Comparison of ENCODE assay signal across 15 cellular contexts in the genomic region with DNA sequence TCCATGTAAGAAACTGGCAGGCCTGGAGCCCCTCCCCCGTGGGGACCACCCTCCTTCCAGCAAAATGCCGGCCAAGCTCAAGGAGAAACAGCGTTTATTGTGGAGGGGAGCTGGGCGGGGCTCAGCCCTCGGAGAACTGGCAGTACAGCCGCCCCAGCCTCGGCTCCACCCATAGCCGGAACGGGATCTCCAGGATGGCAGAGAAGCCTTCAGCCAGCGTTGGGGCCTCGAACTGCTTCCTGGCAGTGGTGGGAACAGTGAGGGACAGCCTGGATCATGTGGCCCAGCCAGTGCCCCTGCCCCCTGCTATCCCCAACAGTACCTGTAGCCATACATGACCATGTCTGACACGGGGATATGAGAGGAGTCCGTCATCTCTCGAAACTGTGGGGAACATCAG. TPM values are rescaled to one million over a fixed set of nuclear protein-coding genes. Genes with fewer than 3 reads are reported as not detected.
A peak's percentile ranks its signal among the peaks of the same experiment; 100 is the strongest.
DNase-seq lines count a peak whose midpoint lies in the region; ATAC-seq, FAIRE-seq and TF ChIP-seq lines count a peak whose summit lies in the region.
"Had no signal": no experiment of that assay in that cellular context is flagged by ENCODE, and none has a peak within 500 bp of the region (broad histone marks: within the 10 kb centered on the region; RNA-seq: fewer than 3 reads in every experiment).

No MANE protein-coding gene starts in this region.

- in situ Hi-C loops in HepG2 (cut with HindIII; ENCODE audit: extremely low pct_ligation_motif_present, low pct_unique_long_range_greater_than_20kb): no loop called here

- peak; percentile 30 for DNase-seq in NCI-H2107 (lab: John Stamatoyannopoulos, UW)
- no peak for DNase-seq in NCI-H2107 treated with DMSO at 0.1 percent for 48 hours (lab: John Stamatoyannopoulos, UW; ENCODE audit: unreplicated experiment)
- DNase-seq in astrocyte of the hippocampus (ENCODE audit: low read depth, low spot score): peak; percentile 70
- DNase-seq in HepG2 (ENCODE audit: low spot score): no peak
- DNase-seq in tibial nerve (ENCODE audit: low spot score in 2 of 2): peak; percentile 55 to 71
- DNase-seq in occipital lobe (lab: John Stamatoyannopoulos, UW): no peak
- DNase-seq in NCI-H146 (lab: John Stamatoyannopoulos, UW): no peak
- DNase-seq: ACHN; activated T-cell treated with anti-CD3 and anti-CD28 coated beads, Interleukin-2, amount 50 U/mL, for 24 hours; MM.1S; stimulated activated naive CD4-positive, alpha-beta T cell; T1000 had no signal

- FAIRE-seq in HepG2 (lab: Jason Lieb, UNC): no peak
- FAIRE-seq: bronchial epithelial cell had no signal

- TF ChIP-seq RAD21 in HepG2 (CRISPR knock-in tag; IDR thresholded peaks at IDR 0.05): no peak

- H3K4me3 ChIP-seq in HepG2 (replicated peaks in 1 of 3; ENCODE audit: insufficient read depth in 1 of 3, low read depth in 2 of 3, low read length in 3 of 3) (no peak overlapping the region), tibial nerve (peak overlapping the region in 1 of 4 donors; percentile 32)
- H3K4me3 ChIP-seq: lung had no signal

- H3K27ac ChIP-seq in HepG2 (ENCODE audit: extremely low read length, insufficient read depth, low read length): no peak overlapping the region
- peak overlapping the region; percentile 76 to 86 (median 81) for H3K27ac ChIP-seq in tibial nerve

- CTCF ChIA-PET in HepG2 (lab: Yijun Ruan, JAX; ENCODE audit: low intra/inter-chr PET ratio, low total read pairs): no interaction called here

- no peak for TF ChIP-seq CTCF in HepG2 (CRISPR knock-in tag; IDR thresholded peaks at IDR 0.05)
- TF ChIP-seq CTCF in tibial nerve (IDR thresholded peaks at IDR 0.05): no peak

- H2AFZ ChIP-seq in HepG2 (ENCODE audit: low read length): no peak overlapping the region

- no TSS peak for BruUV-seq in HepG2 (replicated peaks; lab: Mats Ljungman, UMichigan)

- peaks cover 6% of the 10 kb centered on the region for H4K20me1 ChIP-seq in HepG2 (ENCODE audit: insufficient read depth, low read length)

- intact Hi-C loops in HepG2 (cut with micrococcal nuclease; ENCODE audit: unreplicated experiment): no loop called here

- H3K79me2 ChIP-seq in HepG2 (ENCODE audit: insufficient read depth, low read length): peaks cover 10% of the 10 kb centered on the region

- no peak for ATAC-seq in HepG2
- ATAC-seq in GM18498 (IDR thresholded peaks at IDR 0.05; ENCODE audit: unreplicated experiment): no peak

- 83% methylated on average over 1 of the region's 14 CpGs for WGBS in HepG2 (ENCODE audit: low lambda C conversion rate)
- WGBS in tibial nerve, 2 donors: 31 to 43% methylated on average over 9 to 14 of the region's 14 CpGs

- no peak overlapping the region for H3K4me2 ChIP-seq in HepG2 (ENCODE audit: low read depth, low read length)

- TF ChIP-seq POLR2A in HepG2 (IDR thresholded peaks at IDR 0.05; ENCODE audit: insufficient read depth in 1 of 2, low read depth in 2 of 2, low read length in 2 of 2) (no peak), tibial nerve (IDR thresholded peaks at IDR 0.05) (no peak)

- no peak overlapping the region for H3K9ac ChIP-seq in HepG2 (ENCODE audit: insufficient read depth, low read depth, low read length)

- POLR2A ChIA-PET in HepG2 (lab: Yijun Ruan, JAX): interaction anchor here (1.1 to 1.3 kb wide), 2 partner anchors 8 to 11 kb away, joined by 3 to 4 read pairs; no protein-coding TSS in a partner anchor

- H3K36me3 ChIP-seq in HepG2 (replicated peaks in 1 of 2; ENCODE audit: control insufficient read depth in 1 of 2, insufficient read depth in 2 of 2, low read length in 2 of 2): peaks cover 30 to 66% of the 10 kb centered on the region in 2 experiments
- H3K36me3 ChIP-seq in tibial nerve: peaks cover 0 to 84% (median 4%) of the 10 kb centered on the region in 3 donors

- H3K9me3 ChIP-seq in HepG2 (ENCODE audit: low read length): no peaks in the 10 kb centered on the region
- H3K9me3 ChIP-seq in tibial nerve: no peaks in the 10 kb centered on the region

- H3K27me3 ChIP-seq in HepG2 (ENCODE audit: control insufficient read depth in 1 of 2, insufficient read depth in 2 of 2, low read length in 2 of 2) (no peaks in the 10 kb centered on the region), tibial nerve (no peaks in the 10 kb centered on the region)

- H3K4me1 ChIP-seq in HepG2 (ENCODE audit: insufficient read depth, low read length): peaks cover 21% of the 10 kb centered on the region
- peaks cover 0 to 81% (median 21%) of the 10 kb centered on the region in 4 donors for H3K4me1 ChIP-seq in tibial nerve

- no peak for TF ChIP-seq EP300 in HepG2 (IDR thresholded peaks at IDR 0.05; ENCODE audit: low read depth in 2 of 2, low read length in 2 of 2)
- TF ChIP-seq EP300 in HepG2 (CRISPR knock-in tag; IDR thresholded peaks at IDR 0.05; ENCODE audit: borderline replicate concordance): no peak
- TF ChIP-seq EP300 in tibial nerve (IDR thresholded peaks at IDR 0.05): no peak

RNA-seq across cellular contexts. Expression of a gene that starts 6.2 kb away (rescaled TPM):
- total RNA-seq in HepG2 (2016; rRNA removed; fragmentation: Illumina TruSeq; extraction: Trizol) (12.5 and 27.1 TPM in 2 replicates), tibial nerve (100 to 1,000 TPM in 1 of 4 donors, 10 to 100 TPM in 3; 52.7 to 158 (median 79.5) TPM), occipital lobe (24.0 TPM)
- total RNA-seq in HepG2 (2016; cell fraction: cytosol; rRNA removed; fragmentation: Illumina TruSeq; extraction: Trizol; ENCODE audit: low read depth): 15.1 and 16.6 TPM in 2 replicates
- 14.0 and 23.3 TPM in 2 replicates for total RNA-seq in HepG2 (2016; cell fraction: insoluble cytoplasmic fraction; rRNA removed; fragmentation: Illumina TruSeq; extraction: Trizol)
- 10.4 and 12.6 TPM in 2 replicates for total RNA-seq in HepG2 (2016; cell fraction: membrane; rRNA removed; fragmentation: Illumina TruSeq; extraction: Trizol)
- 22.5 and 24.4 TPM in 2 replicates for total RNA-seq in HepG2 (2016; cell fraction: nucleus; rRNA removed; fragmentation: Illumina TruSeq; extraction: Trizol)
- 12.7 and 17.0 TPM in 2 replicates for polyA plus RNA-seq in HepG2 (2011; rRNA removed)
- 6.9 and 10.2 TPM in 2 replicates for polyA plus RNA-seq in HepG2 (2011; cell fraction: cytosol; rRNA removed)
- 96.1 and 104 TPM in 2 replicates for polyA plus RNA-seq in HepG2 (2011; cell fraction: nucleus; rRNA removed)
- 14.4 and 18.2 TPM in 2 replicates for polyA plus RNA-seq in HepG2 (2012)
- 6.4 and 8.2 TPM in 2 replicates for polyA plus RNA-seq in HepG2 (2016; cell fraction: cytosol; fragmentation: Illumina TruSeq; extraction: Trizol; ENCODE audit: low read depth)
- 11.5 and 13.4 TPM in 2 replicates for polyA plus RNA-seq in HepG2 (2016; cell fraction: insoluble cytoplasmic fraction; fragmentation: Illumina TruSeq; extraction: Trizol; ENCODE audit: low read depth)
- 11.3 and 40.2 TPM in 2 replicates for polyA plus RNA-seq in HepG2 (2016; cell fraction: membrane; fragmentation: Illumina TruSeq; extraction: Trizol; ENCODE audit: low read depth)
- 87.3 and 98.8 TPM in 2 replicates for polyA plus RNA-seq in HepG2 (2016; cell fraction: nucleus; fragmentation: Illumina TruSeq; extraction: Trizol; ENCODE audit: insufficient read depth, low read depth)
- 16.1 and 37.1 TPM in 2 replicates for polyA minus RNA-seq in HepG2 (2011; rRNA and poly(A)+ RNA removed; ENCODE audit: low replicate concordance)
- polyA minus RNA-seq in HepG2 (2011; cell fraction: cytosol; rRNA and poly(A)+ RNA removed): 9.8 and 10.1 TPM in 2 replicates
- 30.5 and 40.2 TPM in 2 replicates for polyA minus RNA-seq in HepG2 (2011; cell fraction: nucleus; rRNA and poly(A)+ RNA removed)

RNA-seq across cellular contexts. Expression of a gene that starts 10.2 kb away (rescaled TPM):
- total RNA-seq in HepG2 (2016; rRNA removed; fragmentation: Illumina TruSeq; extraction: Trizol): 59.4 and 68.5 TPM in 2 replicates
- total RNA-seq in HepG2 (2016; cell fraction: cytosol; rRNA removed; fragmentation: Illumina TruSeq; extraction: Trizol; ENCODE audit: low read depth): 30.7 and 36.0 TPM in 2 replicates
- total RNA-seq in HepG2 (2016; cell fraction: insoluble cytoplasmic fraction; rRNA removed; fragmentation: Illumina TruSeq; extraction: Trizol): 67.3 and 74.4 TPM in 2 replicates
- 45.7 and 54.4 TPM in 2 replicates for total RNA-seq in HepG2 (2016; cell fraction: membrane; rRNA removed; fragmentation: Illumina TruSeq; extraction: Trizol)
- 68.2 and 84.3 TPM in 2 replicates for total RNA-seq in HepG2 (2016; cell fraction: nucleus; rRNA removed; fragmentation: Illumina TruSeq; extraction: Trizol)
- polyA plus RNA-seq in HepG2 (2011; rRNA removed): 63.5 and 77.7 TPM in 2 replicates
- 27.3 and 44.2 TPM in 2 replicates for polyA plus RNA-seq in HepG2 (2011; cell fraction: cytosol; rRNA removed)
- polyA plus RNA-seq in HepG2 (2011; cell fraction: nucleus; rRNA removed): 387 and 441 TPM in 2 replicates
- 72.7 and 99.0 TPM in 2 replicates for polyA plus RNA-seq in HepG2 (2012)
- polyA plus RNA-seq in HepG2 (2016; cell fraction: cytosol; fragmentation: Illumina TruSeq; extraction: Trizol; ENCODE audit: low read depth): 24.0 and 27.8 TPM in 2 replicates
- polyA plus RNA-seq in HepG2 (2016; cell fraction: insoluble cytoplasmic fraction; fragmentation: Illumina TruSeq; extraction: Trizol; ENCODE audit: low read depth): 78.0 and 94.4 TPM in 2 replicates
- 34.7 and 37.3 TPM in 2 replicates for polyA plus RNA-seq in HepG2 (2016; cell fraction: membrane; fragmentation: Illumina TruSeq; extraction: Trizol; ENCODE audit: low read depth)
- polyA plus RNA-seq in HepG2 (2016; cell fraction: nucleus; fragmentation: Illumina TruSeq; extraction: Trizol; ENCODE audit: insufficient read depth, low read depth): 178 and 181 TPM in 2 replicates
- polyA minus RNA-seq in HepG2 (2011; rRNA and poly(A)+ RNA removed; ENCODE audit: low replicate concordance): 73.5 and 109 TPM in 2 replicates
- polyA minus RNA-seq in HepG2 (2011; cell fraction: cytosol; rRNA and poly(A)+ RNA removed): 42.8 and 45.1 TPM in 2 replicates
- polyA minus RNA-seq in HepG2 (2011; cell fraction: nucleus; rRNA and poly(A)+ RNA removed): 69.0 and 75.8 TPM in 2 replicates
- total RNA-seq in tibial nerve: 100 to 1,000 TPM in 2 of 4 donors, 10 to 100 TPM in 2; 75.6 to 113 (median 91.9) TPM
- 99.2 TPM for total RNA-seq in occipital lobe

RNA-seq across cellular contexts. Expression of a gene that starts 16.0 kb away (rescaled TPM):
- total RNA-seq in HepG2 (2016; rRNA removed; fragmentation: Illumina TruSeq; extraction: Trizol): 10.9 and 13.5 TPM in 2 replicates
- 6.3 and 7.3 TPM in 2 replicates for total RNA-seq in HepG2 (2016; cell fraction: cytosol; rRNA removed; fragmentation: Illumina TruSeq; extraction: Trizol; ENCODE audit: low read depth)
- total RNA-seq in HepG2 (2016; cell fraction: insoluble cytoplasmic fraction; rRNA removed; fragmentation: Illumina TruSeq; extraction: Trizol): 10.3 and 14.9 TPM in 2 replicates
- 14.8 and 16.5 TPM in 2 replicates for total RNA-seq in HepG2 (2016; cell fraction: membrane; rRNA removed; fragmentation: Illumina TruSeq; extraction: Trizol)
- total RNA-seq in HepG2 (2016; cell fraction: nucleus; rRNA removed; fragmentation: Illumina TruSeq; extraction: Trizol): 12.4 and 13.6 TPM in 2 replicates
- 27.8 and 30.0 TPM in 2 replicates for polyA plus RNA-seq in HepG2 (2011; rRNA removed)
- polyA plus RNA-seq in HepG2 (2011; cell fraction: cytosol; rRNA removed): 29.0 and 32.7 TPM in 2 replicates
- 56.2 and 76.4 TPM in 2 replicates for polyA plus RNA-seq in HepG2 (2011; cell fraction: nucleus; rRNA removed)
- 19.5 and 19.7 TPM in 2 replicates for polyA plus RNA-seq in HepG2 (2012)
- polyA plus RNA-seq in HepG2 (2016; cell fraction: cytosol; fragmentation: Illumina TruSeq; extraction: Trizol; ENCODE audit: low read depth): 22.7 and 24.3 TPM in 2 replicates
- 43.5 and 52.7 TPM in 2 replicates for polyA plus RNA-seq in HepG2 (2016; cell fraction: insoluble cytoplasmic fraction; fragmentation: Illumina TruSeq; extraction: Trizol; ENCODE audit: low read depth)
- 46.7 and 51.1 TPM in 2 replicates for polyA plus RNA-seq in HepG2 (2016; cell fraction: membrane; fragmentation: Illumina TruSeq; extraction: Trizol; ENCODE audit: low read depth)
- 55.9 and 59.4 TPM in 2 replicates for polyA plus RNA-seq in HepG2 (2016; cell fraction: nucleus; fragmentation: Illumina TruSeq; extraction: Trizol; ENCODE audit: insufficient read depth, low read depth)
- polyA minus RNA-seq in HepG2 (2011; rRNA and poly(A)+ RNA removed; ENCODE audit: low replicate concordance): 25.3 and 37.7 TPM in 2 replicates
- 13.0 and 14.0 TPM in 2 replicates for polyA minus RNA-seq in HepG2 (2011; cell fraction: cytosol; rRNA and poly(A)+ RNA removed)
- polyA minus RNA-seq in HepG2 (2011; cell fraction: nucleus; rRNA and poly(A)+ RNA removed): 21.9 and 22.5 TPM in 2 replicates
- total RNA-seq in tibial nerve: 10 to 100 TPM; 20.6 to 27.4 (median 25.4) TPM
- 3.9 TPM for total RNA-seq in occipital lobe

RNA-seq across cellular contexts. Expression of a gene that starts 16.4 kb away (rescaled TPM):
- 3.6 and 9.7 TPM in 2 replicates for total RNA-seq in HepG2 (2016; rRNA removed; fragmentation: Illumina TruSeq; extraction: Trizol)
- 3.6 and 4.6 TPM in 2 replicates for total RNA-seq in HepG2 (2016; cell fraction: cytosol; rRNA removed; fragmentation: Illumina TruSeq; extraction: Trizol; ENCODE audit: low read depth)
- total RNA-seq in HepG2 (2016; cell fraction: insoluble cytoplasmic fraction; rRNA removed; fragmentation: Illumina TruSeq; extraction: Trizol): 4.5 and 10.0 TPM in 2 replicates
- total RNA-seq in HepG2 (2016; cell fraction: membrane; rRNA removed; fragmentation: Illumina TruSeq; extraction: Trizol): 7.6 and 8.5 TPM in 2 replicates
- total RNA-seq in HepG2 (2016; cell fraction: nucleus; rRNA removed; fragmentation: Illumina TruSeq; extraction: Trizol): 8.6 and 13.7 TPM in 2 replicates
- 16.9 and 21.6 TPM in 2 replicates for polyA plus RNA-seq in HepG2 (2011; rRNA removed)
- 7.9 and 12.0 TPM in 2 replicates for polyA plus RNA-seq in HepG2 (2011; cell fraction: cytosol; rRNA removed)
- polyA plus RNA-seq in HepG2 (2011; cell fraction: nucleus; rRNA removed): 83.8 and 108 TPM in 2 replicates
- polyA plus RNA-seq in HepG2 (2012): 19.0 and 23.3 TPM in 2 replicates
- polyA plus RNA-seq in HepG2 (2016; cell fraction: cytosol; fragmentation: Illumina TruSeq; extraction: Trizol; ENCODE audit: low read depth): 4.7 and 5.1 TPM in 2 replicates
- polyA plus RNA-seq in HepG2 (2016; cell fraction: insoluble cytoplasmic fraction; fragmentation: Illumina TruSeq; extraction: Trizol; ENCODE audit: low read depth): 10.7 and 15.1 TPM in 2 replicates
- 9.3 and 10.8 TPM in 2 replicates for polyA plus RNA-seq in HepG2 (2016; cell fraction: membrane; fragmentation: Illumina TruSeq; extraction: Trizol; ENCODE audit: low read depth)
- polyA plus RNA-seq in HepG2 (2016; cell fraction: nucleus; fragmentation: Illumina TruSeq; extraction: Trizol; ENCODE audit: insufficient read depth, low read depth): 45.7 and 46.6 TPM in 2 replicates
- 14.8 and 17.4 TPM in 2 replicates for polyA minus RNA-seq in HepG2 (2011; rRNA and poly(A)+ RNA removed; ENCODE audit: low replicate concordance)
- polyA minus RNA-seq in HepG2 (2011; cell fraction: cytosol; rRNA and poly(A)+ RNA removed): 9.8 and 11.2 TPM in 2 replicates
- polyA minus RNA-seq in HepG2 (2011; cell fraction: nucleus; rRNA and poly(A)+ RNA removed): 16.0 and 24.2 TPM in 2 replicates
- total RNA-seq in tibial nerve: 10 to 100 TPM; 47.7 to 56.5 (median 49.0) TPM
- total RNA-seq in occipital lobe: 6.1 TPM

RNA-seq across cellular contexts. Expression of a gene that starts 35.6 kb away (rescaled TPM):
- total RNA-seq in HepG2 (2016; rRNA removed; fragmentation: Illumina TruSeq; extraction: Trizol): not detected in 2 replicates
- not detected in 2 replicates for total RNA-seq in HepG2 (2016; cell fraction: cytosol; rRNA removed; fragmentation: Illumina TruSeq; extraction: Trizol; ENCODE audit: low read depth)
- total RNA-seq in HepG2 (2016; cell fraction: insoluble cytoplasmic fraction; rRNA removed; fragmentation: Illumina TruSeq; extraction: Trizol): 0.18 and 0.30 TPM in 2 replicates
- not detected in 2 replicates for total RNA-seq in HepG2 (2016; cell fraction: membrane; rRNA removed; fragmentation: Illumina TruSeq; extraction: Trizol)
- not detected in 2 replicates for total RNA-seq in HepG2 (2016; cell fraction: nucleus; rRNA removed; fragmentation: Illumina TruSeq; extraction: Trizol)
- not detected in 2 replicates for polyA plus RNA-seq in HepG2 (2011; rRNA removed)
- 0.08 TPM in 1 of 2 replicates, not detected in the other for polyA plus RNA-seq in HepG2 (2011; cell fraction: cytosol; rRNA removed)
- polyA plus RNA-seq in HepG2 (2011; cell fraction: nucleus; rRNA removed): 0.16 and 0.28 TPM in 2 replicates
- polyA plus RNA-seq in HepG2 (2012): 0.50 TPM in 1 of 2 replicates, not detected in the other
- 0.29 TPM in 1 of 2 replicates, not detected in the other for polyA plus RNA-seq in HepG2 (2016; cell fraction: cytosol; fragmentation: Illumina TruSeq; extraction: Trizol; ENCODE audit: low read depth)
- not detected in 2 replicates for polyA plus RNA-seq in HepG2 (2016; cell fraction: insoluble cytoplasmic fraction; fragmentation: Illumina TruSeq; extraction: Trizol; ENCODE audit: low read depth)
- polyA plus RNA-seq in HepG2 (2016; cell fraction: membrane; fragmentation: Illumina TruSeq; extraction: Trizol; ENCODE audit: low read depth): not detected in 2 replicates
- not detected in 2 replicates for polyA plus RNA-seq in HepG2 (2016; cell fraction: nucleus; fragmentation: Illumina TruSeq; extraction: Trizol; ENCODE audit: insufficient read depth, low read depth)
- polyA minus RNA-seq in HepG2 (2011; rRNA and poly(A)+ RNA removed; ENCODE audit: low replicate concordance): 0.09 TPM in 1 of 2 replicates, not detected in the other
- not detected in 2 replicates for polyA minus RNA-seq in HepG2 (2011; cell fraction: cytosol; rRNA and poly(A)+ RNA removed)
- not detected in 2 replicates for polyA minus RNA-seq in HepG2 (2011; cell fraction: nucleus; rRNA and poly(A)+ RNA removed)
- 1 to 10 TPM in 2 of 4 donors, under 1 TPM in 1, not detected in 1; 0.63 to 3.0 (median 1.7) TPM for total RNA-seq in tibial nerve
- total RNA-seq in occipital lobe: not detected

Comparison
In these comparisons a context has a peak if more than half of its experiments do, and no peak if none do; other contexts are left out.
1. DNase-seq: peak in NCI-H2107 (single experiment), astrocyte of the hippocampus (single experiment) and tibial nerve (2 of 2); none in NCI-H2107 treated with DMSO at 0.1 percent for 48 hours (single experiment), HepG2 (single experiment), occipital lobe (single experiment) and NCI-H146 (single experiment).